Comparison of ENCODE assay signal across 16 cellular contexts in genomic region chr7:50666124-50666496, GRCh38.
DNase-seq lines count a peak whose midpoint lies in the region; ATAC-seq and TF ChIP-seq lines count a peak whose summit lies in the region.
"Had no signal": no experiment of that assay in that cellular context is flagged by ENCODE, and none has a peak within 500 bp of the region (broad histone marks: within the 10 kb centered on the region; RNA-seq: fewer than 3 reads in every experiment).

No MANE protein-coding gene starts in this region.

- ATAC-seq in WTC11, result no peak
- ATAC-seq in gastrocnemius medialis, result no peak

- no peaks in the 10 kb centered on the region for H3K27me3 ChIP-seq in BLaER1 treated with 17β-estradiol and CSF1 and Interleukin-3, amounts not matched to agents 10 nM and 100 nM
- H3K27me3 ChIP-seq in gastrocnemius medialis, result no peaks in the 10 kb centered on the region

- no peaks in the 10 kb centered on the region for H3K27me3 Mint-ChIP-seq in WTC11 (ENCODE audit: low read depth)

- POLR2A ChIA-PET in WTC11 (lab: Charles Lee), result no interaction called here

- peak overlapping the region in 4 of 11 experiments; percentile 11 to 51 (median 29); a peak in 6 of 22 replicates for H3K9ac ChIP-seq in BLaER1 treated with 17β-estradiol and CSF1 and Interleukin-3, amounts not matched to agents 10 nM and 100 nM
- H3K9ac ChIP-seq: KMS-11 had no signal

- H3K9me3 ChIP-seq in BLaER1 treated with 17β-estradiol and CSF1 and Interleukin-3, amounts not matched to agents 10 nM and 100 nM (replicated peaks in 1 of 11), result peaks cover 0 to 19% (median 6%) of the 10 kb centered on the region in 11 experiments; a peak in 11 of 22 replicates
- no peaks in the 10 kb centered on the region for H3K9me3 ChIP-seq in gastrocnemius medialis

- H3K4me3 Mint-ChIP-seq in WTC11, result no peak overlapping the region

- no peaks in the 10 kb centered on the region for H3K4me1 Mint-ChIP-seq in WTC11

- H3K4me3 ChIP-seq in BLaER1 treated with 17β-estradiol and CSF1 and Interleukin-3, amounts not matched to agents 10 nM and 100 nM, result no peak overlapping the region
- no peak overlapping the region for H3K4me3 ChIP-seq in gastrocnemius medialis

- TF ChIP-seq CTCF in WTC11 (IDR thresholded peaks at IDR 0.05), result no peak
- no peak for TF ChIP-seq CTCF in gastrocnemius medialis (IDR thresholded peaks at IDR 0.05 in 4 of 5, conservative IDR thresholded peaks at IDR 0.05 in 1 of 5)

- peaks cover 48 to 84% (median 72%) of the 10 kb centered on the region in 11 experiments for H3K36me3 ChIP-seq in BLaER1 treated with 17β-estradiol and CSF1 and Interleukin-3, amounts not matched to agents 10 nM and 100 nM
- no peaks in the 10 kb centered on the region for H3K36me3 ChIP-seq in gastrocnemius medialis

- H3K36me3 Mint-ChIP-seq in WTC11, result peaks cover 36% of the 10 kb centered on the region

- in situ Hi-C loops in gastrocnemius medialis (cut with MboI; ENCODE audit: low sequenced_read_pairs in 4 of 4), result loop anchor here in 1 of 4 donors (5.0 kb wide), 1 partner anchor 164 kb away; no protein-coding TSS in a partner anchor

- peaks cover 53 to 77% (median 72%) of the 10 kb centered on the region in 10 experiments for H3K4me1 ChIP-seq in BLaER1 treated with 17β-estradiol and CSF1 and Interleukin-3, amounts not matched to agents 10 nM and 100 nM
- H3K4me1 ChIP-seq in gastrocnemius medialis, result peaks cover 80 to 89% of the 10 kb centered on the region in 2 donors

- H4K20me1 ChIP-seq in BLaER1 treated with 17β-estradiol and CSF1 and Interleukin-3, amounts not matched to agents 10 nM and 100 nM, result peaks cover 24 to 98% (median 74%) of the 10 kb centered on the region in 11 experiments; a peak in 21 of 22 replicates

- CTCF ChIA-PET in WTC11 (lab: Charles Lee), result no interaction called here

- intact Hi-C loops in gastrocnemius medialis (cut with DNase I; ENCODE audit: low total_unique reads), result no loop called here

- peak overlapping the region in 9 of 11 experiments; percentile 49 to 87 (median 76); a peak in 17 of 22 replicates for H3K27ac ChIP-seq in BLaER1 treated with 17β-estradiol and CSF1 and Interleukin-3, amounts not matched to agents 10 nM and 100 nM
- H3K27ac ChIP-seq in gastrocnemius medialis, result peak overlapping the region; percentile 85 to 97 (median 92)
- H3K27ac ChIP-seq: KMS-11 had no signal

- H3K27ac Mint-ChIP-seq in WTC11, result peak overlapping the region; percentile 20; the same call in 1 of the 2 replicates

- no peak for TF ChIP-seq POLR2A in gastrocnemius medialis (IDR thresholded peaks at IDR 0.05)

- peak; percentile 55 for DNase-seq in activated effector memory CD4-positive, alpha-beta T cell treated with anti-CD3 and anti-CD28 coated beads, Interleukin-2, amount 50 U/mL, for 16 hours
- DNase-seq in activated effector memory CD4-positive, alpha-beta T cell treated with Interleukin-2 at 50 U/mL for 16 hours, result no peak
- no peak for DNase-seq in WTC11 (ENCODE audit: low spot score)
- DNase-seq in gastrocnemius medialis, result no peak
- DNase-seq in NCI-H2107 treated with DMSO at 0.1 percent for 48 hours (lab: John Stamatoyannopoulos, UW; ENCODE audit: unreplicated experiment), result no peak
- no peak for DNase-seq in activated CD4-positive, CD25-positive, alpha-beta regulatory T cell treated with anti-CD3 and anti-CD28 coated beads, Interleukin-2, amount 50 U/mL, for 72 hours
- DNase-seq in NK-92 treated with Interleukin-12 subunit alpha and Interleukin-12 subunit beta, amount 100 ng/mL, for 24 hours (lab: John Stamatoyannopoulos, UW), result no peak
- DNase-seq: 8988T, C1 segment of cervical spinal cord, DMS 273 treated with DMSO at 0.1 percent for 48 hours, NCI-H1436, NCI-H2029 treated with DMSO at 0.1 percent for 48 hours, NCI-H510A, SIG-M5 had no signal

- H3K4me2 ChIP-seq in BLaER1 treated with 17β-estradiol and CSF1 and Interleukin-3, amounts not matched to agents 10 nM and 100 nM, result peak overlapping the region; percentile 53 to 96 (median 86)
- H3K4me2 ChIP-seq: KMS-11 had no signal

- H3K9me3 Mint-ChIP-seq in WTC11, result peaks cover 4% of the 10 kb centered on the region

TF ChIP-seq in WTC11, 78 proteins besides CTCF, POLR2A, EP300 and RAD21:
- TF ChIP-seq ZNF317 (CRISPR knock-in tag; IDR thresholded peaks at IDR 0.05; ENCODE audit: borderline replicate concordance, low read depth), result no peak
- TF ChIP-seq PRRX2 (CRISPR knock-in tag; IDR thresholded peaks at IDR 0.05), result no peak
- TF ChIP-seq MYBL2 (CRISPR knock-in tag; IDR thresholded peaks at IDR 0.05), result no peak
- no peak for TF ChIP-seq ZBTB43 (CRISPR knock-in tag; IDR thresholded peaks at IDR 0.05)
- no peak for TF ChIP-seq E2F5 (CRISPR knock-in tag; IDR thresholded peaks at IDR 0.05)
- TF ChIP-seq CDX4 (CRISPR knock-in tag; IDR thresholded peaks at IDR 0.05; ENCODE audit: borderline replicate concordance), result no peak
- no peak for TF ChIP-seq TEAD4 (CRISPR knock-in tag; IDR thresholded peaks at IDR 0.05)
- no peak for TF ChIP-seq KAT7 (CRISPR knock-in tag; IDR thresholded peaks at IDR 0.05; ENCODE audit: borderline replicate concordance)
- no peak for TF ChIP-seq FOXP4 (CRISPR knock-in tag; IDR thresholded peaks at IDR 0.05)
- no peak for TF ChIP-seq ELF4 (CRISPR knock-in tag; IDR thresholded peaks at IDR 0.05; ENCODE audit: low read depth)
- TF ChIP-seq ZNF219 (CRISPR knock-in tag; IDR thresholded peaks at IDR 0.05; ENCODE audit: borderline replicate concordance), result no peak
TF ChIP-seq in WTC11: peak in this region for 0.
